In genomic region chr4:17781831-17782287, GRCh38 we compare ENCODE assay signal across 8 cellular contexts. TPM values are rescaled to one million over a fixed set of nuclear protein-coding genes. Genes with fewer than 3 reads are reported as not detected.
A peak's percentile ranks its signal among the peaks of the same experiment; 100 is the strongest.
DNase-seq lines count a peak whose midpoint lies in the region; ATAC-seq and TF ChIP-seq lines count a peak whose summit lies in the region.
"Had no signal": no experiment of that assay in that cellular context is flagged by ENCODE, and none has a peak within 500 bp of the region (broad histone marks: within the 10 kb centered on the region; RNA-seq: fewer than 3 reads in every experiment).

No MANE protein-coding gene starts in this region.

- no peak overlapping the region for H2BK12ac ChIP-seq in H9 (ENCODE audit: insufficient read length, low read depth, low read length)

- H3K27ac Mint-ChIP-seq in H9, result peak overlapping the region in 1 of 3 experiments; percentile 23; a peak in 1 of 7 replicates

- intact Hi-C loops in ascending aorta (cut with DNase I), result no loop called here
- intact Hi-C loops in spleen (cut with DNase I; ENCODE audit: low total_unique reads), result no loop called here

- no peaks in the 10 kb centered on the region for H3K36me3 Mint-ChIP-seq in H9 (ENCODE audit: insufficient read depth in 1 of 3, low read depth in 3 of 3)

- H4K8ac ChIP-seq in H9 (replicated peaks; ENCODE audit: insufficient read length, low read depth, low read length), result no peak overlapping the region

- H3K9me3 ChIP-seq in H9 (ENCODE audit: control insufficient read depth, low read depth, low read length) (no peaks in the 10 kb centered on the region), ascending aorta (no peaks in the 10 kb centered on the region), iPS-15b (ENCODE audit: control insufficient read depth, insufficient read depth, low read length) (no peaks in the 10 kb centered on the region), spleen (no peaks in the 10 kb centered on the region)

- peaks cover 16% of the 10 kb centered on the region in 2 experiments for H3K4me1 Mint-ChIP-seq in H9

- H3K4me3 Mint-ChIP-seq in H9, result peak overlapping the region; percentile 66 to 84

- H3K79me2 ChIP-seq in H9 (ENCODE audit: insufficient read depth, low read length), result no peaks in the 10 kb centered on the region

- H4K5ac ChIP-seq in H9 (ENCODE audit: insufficient read length, low read depth, low read length), result no peak overlapping the region

- peaks cover 69% of the 10 kb centered on the region for H3K27me3 Mint-ChIP-seq in H9 (ENCODE audit: low read depth)

- H3K4me1 ChIP-seq in H9 (ENCODE audit: insufficient read depth, low read length), result no peaks in the 10 kb centered on the region
- peaks cover 0 to 14% of the 10 kb centered on the region in 2 donors for H3K4me1 ChIP-seq in ascending aorta
- H3K4me1 ChIP-seq in iPS-15b (ENCODE audit: control insufficient read depth, insufficient read depth, low read length), result peaks cover 3% of the 10 kb centered on the region
- peaks cover 0 to 27% (median 13%) of the 10 kb centered on the region in 6 donors for H3K4me1 ChIP-seq in spleen

- H2AK5ac ChIP-seq in H9 (ENCODE audit: insufficient read length, low read length), result no peak overlapping the region

- peak overlapping the region; percentile 55; the same call in 1 of the 2 replicates for H3K14ac ChIP-seq in H9 (ENCODE audit: insufficient read depth, low read length)

- no peak overlapping the region for H2BK15ac ChIP-seq in H9 (ENCODE audit: low read depth, low read length)

- H3K79me1 ChIP-seq in H9 (ENCODE audit: insufficient read depth, low read depth, low read length, poor library complexity, severe bottlenecking), result no peaks in the 10 kb centered on the region

- no peak overlapping the region for H3T11ph ChIP-seq in H9 (ENCODE audit: low read length)

- H3K27ac ChIP-seq in H9 (ENCODE audit: insufficient read length, low read depth, low read length), result no peak overlapping the region
- no peak overlapping the region for H3K27ac ChIP-seq in ascending aorta
- no peak overlapping the region for H3K27ac ChIP-seq in spleen

- H3K27me3 ChIP-seq in H9 (ENCODE audit: insufficient read depth, low read length) (peaks cover 25% of the 10 kb centered on the region), ascending aorta (no peaks in the 10 kb centered on the region), iPS-15b (ENCODE audit: control insufficient read depth, insufficient read depth, low read length) (peaks cover 48% of the 10 kb centered on the region), spleen (replicated peaks in 1 of 7) (peaks cover 0 to 46% (median 32%) of the 10 kb centered on the region in 7 donors)

- H3K9ac ChIP-seq in H9 (ENCODE audit: extremely low read depth, insufficient read length, low read length), result no peak overlapping the region
- H3K9ac ChIP-seq in iPS-15b (ENCODE audit: low read depth, low read length), result no peak overlapping the region

- no peak for TF ChIP-seq POLR2A in spleen (IDR thresholded peaks at IDR 0.05)

- no peaks in the 10 kb centered on the region for H4K20me1 ChIP-seq in H9 (ENCODE audit: control insufficient read depth, insufficient read depth, insufficient read length)

- H3K36me3 ChIP-seq in ascending aorta (no peaks in the 10 kb centered on the region), iPS-15b (ENCODE audit: control insufficient read depth, insufficient read depth, low read length) (no peaks in the 10 kb centered on the region), spleen (no peaks in the 10 kb centered on the region)

- H3K4me3 ChIP-seq in ascending aorta (peak overlapping the region; percentile 46 to 54), iPS-15b (ENCODE audit: low read depth, low read length) (peak overlapping the region; percentile 53), spleen (peak overlapping the region in 7 of 8 donors; percentile 10 to 61 (median 31))

- DNase-seq in H9, result no peak
- no peak for DNase-seq in ascending aorta (ENCODE audit: low spot score in 2 of 2)
- DNase-seq in spleen, result no peak
- DNase-seq in GM20000 (ENCODE audit: low spot score), result no peak
- no peak for DNase-seq in NOMO-1 treated with DMSO at 0.1 percent for 48 hours (lab: John Stamatoyannopoulos, UW; ENCODE audit: unreplicated experiment)
- DNase-seq: NCI-H1105 had no signal

- peaks cover 13% of the 10 kb centered on the region for H3K23me2 ChIP-seq in H9 (ENCODE audit: insufficient read length, low read depth, low read length, poor library complexity, severe bottlenecking)

- no peak overlapping the region for H3K4ac ChIP-seq in H9 (ENCODE audit: low read depth, low read length)

- no peak for ATAC-seq in HG03139 (IDR thresholded peaks at IDR 0.05; ENCODE audit: unreplicated experiment)

- no peak overlapping the region for H3K56ac ChIP-seq in H9 (ENCODE audit: insufficient read length, low read depth, low read length)

- no peak overlapping the region for H3K18ac ChIP-seq in H9 (ENCODE audit: insufficient read length, low read depth, low read length)

- H3K9me3 Mint-ChIP-seq in H9, result no peaks in the 10 kb centered on the region

- H2AFZ ChIP-seq in H9 (ENCODE audit: low read length), result no peak overlapping the region

- no CpG with 5 or more reads among the region's 27 CpGs for WGBS in H9 (ENCODE audit: extremely low coverage, insufficient read length, low lambda C conversion rate)
- WGBS in spleen, 5 donors, result 15 to 19% (median 17%) methylated on average over 27 of the region's 27 CpGs

- TF ChIP-seq CTCF in H9 (conservative IDR thresholded peaks at IDR 0.05) (no peak), ascending aorta (IDR thresholded peaks at IDR 0.05) (no peak), spleen (IDR thresholded peaks at IDR 0.05 in 8 of 11, conservative IDR thresholded peaks at IDR 0.05 in 3 of 11) (no peak), GM20000 (IDR thresholded peaks at IDR 0.05; ENCODE audit: extremely low read depth, missing control alignments) (no peak)

- no peak overlapping the region for H3K23ac ChIP-seq in H9 (ENCODE audit: insufficient read length, low read depth, low read length)

- H4K91ac ChIP-seq in H9 (ENCODE audit: insufficient read length, low read depth, low read length), result no peak overlapping the region

- no peak overlapping the region for H2BK5ac ChIP-seq in H9 (ENCODE audit: insufficient read length, low read length)

- no peak overlapping the region for H2BK20ac ChIP-seq in H9 (ENCODE audit: low read depth, low read length, poor library complexity, severe bottlenecking)

- H3K4me2 ChIP-seq in H9 (ENCODE audit: insufficient read depth, insufficient read length, low read length), result peak overlapping the region; percentile 73

- H2BK120ac ChIP-seq in H9 (ENCODE audit: low read depth, low read length, poor library complexity, severe bottlenecking), result no peak overlapping the region

RNA-seq across cellular contexts. Expression of gene FAM184B, which starts 0.4 kb away (rescaled TPM):
- 0.07 and 0.09 TPM in 2 replicates for total RNA-seq in H9 (2021)
- not detected for total RNA-seq in ascending aorta
- total RNA-seq in spleen, result not detected
- polyA plus RNA-seq in spleen, result under 1 TPM; 0.03 to 0.04 (median 0.03) TPM

RNA-seq across cellular contexts. Expression of gene DCAF16, which starts 28.7 kb away (rescaled TPM):
- total RNA-seq in H9 (2021) (46.2 and 51.1 TPM in 2 replicates), ascending aorta (7.9 TPM), spleen (10 to 100 TPM; 22.0 to 41.7 (median 29.0) TPM)
- polyA plus RNA-seq in spleen, result 10 to 100 TPM in 1 of 3 donors, 1 to 10 TPM in 2; 9.2 to 10.0 (median 9.4) TPM

RNA-seq across cellular contexts. Expression of gene NCAPG, which starts 28.9 kb away (rescaled TPM):
- total RNA-seq in H9 (2021) (42.3 and 48.8 TPM in 2 replicates), ascending aorta (not detected), spleen (10 to 100 TPM in 1 of 7 donors, 1 to 10 TPM in 6; 1.2 to 10.2 (median 5.2) TPM)
- 1 to 10 TPM; 1.1 to 5.8 (median 2.3) TPM for polyA plus RNA-seq in spleen
